24 cellular contexts compared by ENCODE assay signal in genomic region chr12:88549929-88550328, GRCh38. TPM values are rescaled to one million over a fixed set of nuclear protein-coding genes. Genes with fewer than 3 reads are reported as not detected.
"Had no signal": no experiment of that assay in that cellular context is flagged by ENCODE, and none has a peak within 500 bp of the region (broad histone marks: within the 10 kb centered on the region; RNA-seq: fewer than 3 reads in every experiment).

No MANE protein-coding gene starts in this region.

- H3K4me3 Mint-ChIP-seq: activated T-cell treated with anti-CD3 and anti-CD28 coated beads, Interleukin-2, amount 50 U/mL, for 72 hours; memory B cell; naive thymus-derived CD8-positive, alpha-beta T cell had no signal

- H3K27me3 Mint-ChIP-seq: memory B cell had no signal

- H3K9me3 ChIP-seq: ascending aorta, mucosa of descending colon, prostate gland, transverse colon, vagina had no signal

- H3K9me3 Mint-ChIP-seq: memory B cell had no signal

- H3K4me3 ChIP-seq: ascending aorta, mucosa of descending colon, prostate gland, skin epidermis, transverse colon, vagina had no signal

- DNase-seq: activated CD4-positive, alpha-beta T cell treated with anti-CD3 and anti-CD28 coated beads, Interleukin-2, amount 50 U/mL, for 1 hour; activated CD8-positive, alpha-beta memory T cell treated with anti-CD3 and anti-CD28 coated beads, Interleukin-2, amount 50 U/mL, for 4 hours; activated effector memory CD4-positive, alpha-beta T cell treated with anti-CD3 and anti-CD28 coated beads, Interleukin-2, amount 50 U/mL, for 16 hours; activated naive CD4-positive, alpha-beta T cell treated with anti-CD3 and anti-CD28 coated beads, Interleukin-2, amount 50 U/mL, for 16 hours; activated T-cell treated with anti-CD3 and anti-CD28 coated beads, Interleukin-2, amount 50 U/mL, for 72 hours; cerebellar nuclear complex; cortex of kidney; effector CD4-positive, alpha-beta T cell; kidney; mucosa of descending colon; naive thymus-derived CD8-positive, alpha-beta T cell; right cardiac atrium; stimulated activated naive CD8-positive, alpha-beta T cell treated with anti-CD3 and anti-CD28 coated beads, Interleukin-15, Interleukin-2, amounts not matched to agents 100 U/mL and 50 U/mL, for 24 hours; substantia nigra; T-helper 1 cell; T-helper 9 cell; transverse colon had no signal

- ATAC-seq: activated CD4-positive, CD25-positive, alpha-beta regulatory T cell treated with anti-CD3 and anti-CD28 coated beads, Interleukin-2, amount 50 U/mL, for 24 hours; activated T-cell treated with anti-CD3 and anti-CD28 coated beads, Interleukin-2, amount 50 U/mL, for 72 hours; left lobe of liver; mucosa of descending colon; naive thymus-derived CD8-positive, alpha-beta T cell; right cardiac atrium; stimulated activated naive CD8-positive, alpha-beta T cell treated with anti-CD3 and anti-CD28 coated beads, Interleukin-15, Interleukin-2, amounts not matched to agents 100 U/mL and 50 U/mL, for 24 hours had no signal

- FAIRE-seq: kidney had no signal

- H3K4me1 Mint-ChIP-seq: memory B cell; naive thymus-derived CD8-positive, alpha-beta T cell had no signal

- H3K36me3 Mint-ChIP-seq: memory B cell; naive thymus-derived CD8-positive, alpha-beta T cell had no signal

- H3K27ac Mint-ChIP-seq: activated T-cell treated with anti-CD3 and anti-CD28 coated beads, Interleukin-2, amount 50 U/mL, for 72 hours; memory B cell; naive thymus-derived CD8-positive, alpha-beta T cell had no signal

- H3K27me3 ChIP-seq: ascending aorta, transverse colon, vagina had no signal

- H3K27ac ChIP-seq: ascending aorta, prostate gland, vagina had no signal

- H3K36me3 ChIP-seq: ascending aorta, prostate gland, vagina had no signal

RNA-seq across cellular contexts. Expression of gene KITLG, which starts 30.3 kb away (rescaled TPM):
- polyA plus RNA-seq: naive thymus-derived CD8-positive, alpha-beta T cell had no signal
